ENCODE assay signal across 8 cellular contexts in the genomic region with DNA sequence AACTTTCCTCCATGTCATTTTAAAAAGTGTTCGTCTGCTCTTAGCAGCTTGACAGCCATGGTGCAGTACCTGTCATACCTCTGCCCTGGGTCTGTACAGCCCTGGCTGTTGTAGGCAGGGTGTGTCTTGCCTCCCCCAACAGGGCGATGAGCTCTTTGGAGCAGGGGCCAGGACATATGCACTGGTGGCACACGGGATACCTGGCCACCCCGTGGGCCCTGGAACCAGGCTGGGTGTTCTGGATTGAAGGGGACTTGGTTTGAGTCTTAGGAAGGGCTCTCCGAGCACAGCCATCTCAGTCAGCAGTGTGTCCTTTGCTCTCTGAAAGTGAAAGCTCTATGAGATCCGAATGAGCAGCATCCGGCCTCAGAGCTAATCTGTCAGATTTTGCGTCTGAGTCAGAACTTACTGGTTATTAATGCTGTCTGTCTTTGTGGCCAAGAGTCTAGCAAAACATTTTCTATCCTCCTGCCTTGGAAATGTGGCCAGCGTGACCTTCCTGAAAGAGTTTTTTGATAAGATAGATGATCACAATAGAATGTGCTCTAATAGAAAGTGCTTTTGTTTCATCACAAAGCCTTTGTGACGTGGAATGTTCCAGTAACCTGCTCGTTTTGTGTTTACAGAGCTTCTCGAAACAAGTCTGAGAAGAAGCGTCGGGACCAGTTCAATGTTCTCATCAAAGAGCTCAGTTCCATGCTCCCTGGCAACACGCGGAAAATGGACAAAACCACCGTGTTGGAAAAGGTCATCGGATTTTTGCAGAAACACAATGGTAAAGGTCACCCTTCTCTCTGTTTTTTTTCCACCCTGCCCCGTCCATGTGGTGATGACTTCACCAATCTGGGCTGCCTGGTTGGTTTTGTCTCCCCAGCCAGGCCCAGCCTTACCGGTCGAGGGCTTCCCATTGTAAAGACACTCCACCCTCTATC.
DNase-seq lines count a peak whose midpoint lies in the region; ATAC-seq, FAIRE-seq and TF ChIP-seq lines count a peak whose summit lies in the region.

No MANE protein-coding gene starts in this region.

- TF ChIP-seq CTCF in retinal pigment epithelial cell (conservative IDR thresholded peaks at IDR 0.05; ENCODE audit: low read depth, low read length) = no peak

- peak; percentile 75 for DNase-seq in EL
- DNase-seq in HCEC 1CT = peak; percentile 63
- peak; percentile 12 to 28 for DNase-seq in activated CD4-positive, alpha-beta T cell treated with anti-CD3 and anti-CD28 coated beads, Interleukin-2, amount 50 U/mL, for 48 hours
- peak; percentile 51 for DNase-seq in fibroblast of peridontal ligament (ENCODE audit: extremely low read depth)
- DNase-seq in retinal pigment epithelial cell (ENCODE audit: low read depth) = peak; percentile 68
- no peak for DNase-seq in DMS53 treated with DMSO at 0.1 percent for 48 hours (lab: John Stamatoyannopoulos, UW; ENCODE audit: unreplicated experiment)
- DNase-seq in urothelium cell line (ENCODE audit: low spot score) = no peak

- peak overlapping the region; percentile 14 for H3K4me3 ChIP-seq in retinal pigment epithelial cell (ENCODE audit: low read length)

- no peak for FAIRE-seq in urothelium cell line (lab: Jason Lieb, UNC)

- no peak for ATAC-seq in HG03354 (IDR thresholded peaks at IDR 0.05; ENCODE audit: poor library complexity, severe bottlenecking, unreplicated experiment)

Comparison
In these comparisons a context has a peak if more than half of its experiments do, and no peak if none do; other contexts are left out.
1. DNase-seq: peak in EL (single experiment), HCEC 1CT (single experiment), activated CD4-positive, alpha-beta T cell treated with anti-CD3 and anti-CD28 coated beads, Interleukin-2, amount 50 U/mL, for 48 hours (2 of 2), fibroblast of peridontal ligament (single experiment) and retinal pigment epithelial cell (single experiment); none in DMS53 treated with DMSO at 0.1 percent for 48 hours (single experiment) and urothelium cell line (single experiment).